Comparison of ENCODE assay signal across 2 cellular contexts in genomic region chr3:108589998-108590323, GRCh38.
TF ChIP-seq lines count a peak whose summit lies in the region.

No MANE protein-coding gene starts in this region.

TF ChIP-seq in SK-N-SH, 30 proteins besides CTCF, POLR2A, EP300 and RAD21:
- TF ChIP-seq PBX3 (IDR thresholded peaks at IDR 0.05) (peak; percentile 42; the same call in 1 of the 2 replicates), GABPA (IDR thresholded peaks at IDR 0.05; ENCODE audit: low read depth) (no peak), RXRA (IDR thresholded peaks at IDR 0.05; ENCODE audit: borderline replicate concordance, low read depth) (no peak)
TF ChIP-seq in SK-N-SH: peak in this region for 1.

TF ChIP-seq in SK-N-SH treated with all-trans-retinoic acid at 6 μM for 48 hours, 23 proteins besides CTCF, POLR2A, EP300 and RAD21 (continued from another document):
- TF ChIP-seq TCF4 (CRISPR knock-in tag; IDR thresholded peaks at IDR 0.05; ENCODE audit: borderline replicate concordance) (no peak), ARNTL (CRISPR knock-in tag; IDR thresholded peaks at IDR 0.05; ENCODE audit: borderline replicate concordance, low read depth) (no peak), ESRRG (CRISPR knock-in tag; IDR thresholded peaks at IDR 0.05) (no peak), TSHZ2 (CRISPR knock-in tag; IDR thresholded peaks at IDR 0.05) (no peak), BACH2 (CRISPR knock-in tag; IDR thresholded peaks at IDR 0.05; ENCODE audit: borderline replicate concordance) (no peak), GLIS3 (CRISPR knock-in tag; IDR thresholded peaks at IDR 0.05) (no peak), ZC3H10 (CRISPR knock-in tag; IDR thresholded peaks at IDR 0.05) (no peak), ZNF70 (CRISPR knock-in tag; IDR thresholded peaks at IDR 0.05) (no peak), CREB5 (CRISPR knock-in tag; IDR thresholded peaks at IDR 0.05; ENCODE audit: low read depth) (no peak), OSR1 (CRISPR knock-in tag; IDR thresholded peaks at IDR 0.05) (no peak), ZNF8 (CRISPR knock-in tag; IDR thresholded peaks at IDR 0.05) (no peak), CSRNP3 (CRISPR knock-in tag; IDR thresholded peaks at IDR 0.05) (no peak)
